Comparison of ENCODE assay signal across 13 cellular contexts in genomic region chr12:10304161-10304574, GRCh38. TPM values are rescaled to one million over a fixed set of nuclear protein-coding genes. Genes with fewer than 3 reads are reported as not detected.
A peak's percentile ranks its signal among the peaks of the same experiment; 100 is the strongest.
DNase-seq lines count a peak whose midpoint lies in the region; ATAC-seq lines count a peak whose summit lies in the region.
"Had no signal": no experiment of that assay in that cellular context is flagged by ENCODE, and none has a peak within 500 bp of the region (broad histone marks: within the 10 kb centered on the region; RNA-seq: fewer than 3 reads in every experiment).

No MANE protein-coding gene starts in this region.

- 62% methylated on average over 2 of the region's 3 CpGs for WGBS in mesenchymal stem cell

- H3K36me3 Mint-ChIP-seq in CD8-positive, alpha-beta memory T cell = peaks cover 0 to 17% (median 0%) of the 10 kb centered on the region in 3 donors
- H3K36me3 Mint-ChIP-seq in activated naive CD8-positive, alpha-beta T cell treated with anti-CD3 and anti-CD28 coated beads, Interleukin-2, amount 10 ng/mL, durations not matched to agents 7 days and 5 days = peaks cover 35% of the 10 kb centered on the region

- no peaks in the 10 kb centered on the region for H3K27me3 Mint-ChIP-seq in CD8-positive, alpha-beta memory T cell
- H3K27me3 Mint-ChIP-seq in activated naive CD8-positive, alpha-beta T cell treated with anti-CD3 and anti-CD28 coated beads, Interleukin-2, amount 10 ng/mL, durations not matched to agents 7 days and 5 days = no peaks in the 10 kb centered on the region

- H2AFZ ChIP-seq in mesenchymal stem cell (ENCODE audit: low read depth, low read length) = no peak overlapping the region

- no peak overlapping the region for H3K4me3 ChIP-seq in CD8-positive, alpha-beta memory T cell (ENCODE audit: low read length)
- no peak overlapping the region for H3K4me3 ChIP-seq in mesenchymal stem cell (ENCODE audit: insufficient read depth in 1 of 2, low read depth in 1 of 2, low read length in 2 of 2)

- no peak overlapping the region for H3K4me2 ChIP-seq in mesenchymal stem cell (ENCODE audit: low read length, poor library complexity, severe bottlenecking)

- no peak overlapping the region for H2BK15ac ChIP-seq in mesenchymal stem cell (ENCODE audit: low read depth, poor library complexity, severe bottlenecking)

- ATAC-seq in HG02852 (IDR thresholded peaks at IDR 0.05; ENCODE audit: unreplicated experiment) (peak; percentile 59), HG03039 (IDR thresholded peaks at IDR 0.05; ENCODE audit: unreplicated experiment) (no peak)
- ATAC-seq in activated naive CD8-positive, alpha-beta T cell treated with anti-CD3 and anti-CD28 coated beads, Interleukin-2, amount 10 ng/mL, durations not matched to agents 7 days and 5 days (ENCODE audit: low read depth) = peak; percentile 83

- no peak overlapping the region for H2BK12ac ChIP-seq in mesenchymal stem cell (ENCODE audit: low read length in 2 of 2)

- no peak overlapping the region for H3K18ac ChIP-seq in mesenchymal stem cell (ENCODE audit: low read depth in 1 of 2, low read length in 2 of 2)

- no peaks in the 10 kb centered on the region for H3K27me3 ChIP-seq in CD8-positive, alpha-beta memory T cell (ENCODE audit: insufficient read depth, low read length, poor library complexity, severe bottlenecking)
- H3K27me3 ChIP-seq in mesenchymal stem cell (ENCODE audit: control insufficient read depth in 1 of 2, insufficient read depth in 1 of 2, low read length in 2 of 2) = no peaks in the 10 kb centered on the region

- no peak overlapping the region for H4K8ac ChIP-seq in mesenchymal stem cell (ENCODE audit: low read length)

- H3K27ac Mint-ChIP-seq in CD8-positive, alpha-beta memory T cell = peak overlapping the region; percentile 22 to 95 (median 56)
- H3K27ac Mint-ChIP-seq in activated naive CD8-positive, alpha-beta T cell treated with anti-CD3 and anti-CD28 coated beads, Interleukin-2, amount 10 ng/mL, durations not matched to agents 7 days and 5 days = peak overlapping the region; percentile 2

- POLR2A ChIA-PET in CD8-positive, alpha-beta memory T cell (lab: Charles Lee) = no interaction called here
- POLR2A ChIA-PET in activated naive CD8-positive, alpha-beta T cell treated with anti-CD3 and anti-CD28 coated beads, Interleukin-2, amount 10 ng/mL, durations not matched to agents 7 days and 5 days (lab: Charles Lee) = interaction anchor here (0.6 to 0.8 kb wide), 2 partner anchors 10 to 59 kb away, joined by 3 read pairs; no protein-coding TSS in a partner anchor

- H2AK5ac ChIP-seq in mesenchymal stem cell (ENCODE audit: low read length, severe bottlenecking) = no peak overlapping the region

- H3K4me1 Mint-ChIP-seq in CD8-positive, alpha-beta memory T cell = peaks cover 61 to 98% (median 88%) of the 10 kb centered on the region in 3 donors
- peaks cover 34% of the 10 kb centered on the region for H3K4me1 Mint-ChIP-seq in activated naive CD8-positive, alpha-beta T cell treated with anti-CD3 and anti-CD28 coated beads, Interleukin-2, amount 10 ng/mL, durations not matched to agents 7 days and 5 days

- no peak overlapping the region for H2BK120ac ChIP-seq in mesenchymal stem cell (ENCODE audit: low read depth, low read length)

- H3K36me3 ChIP-seq in CD8-positive, alpha-beta memory T cell (ENCODE audit: insufficient read depth, low read length) = no peaks in the 10 kb centered on the region
- no peaks in the 10 kb centered on the region for H3K36me3 ChIP-seq in mesenchymal stem cell (ENCODE audit: control insufficient read depth in 1 of 2, insufficient read depth in 2 of 2, low read depth in 1 of 2, low read length in 2 of 2)

- no peak overlapping the region for H3K14ac ChIP-seq in mesenchymal stem cell (ENCODE audit: low read length in 2 of 2)

- peak overlapping the region in 6 of 7 donors; percentile 2 to 80 (median 21) for H3K4me3 Mint-ChIP-seq in CD8-positive, alpha-beta memory T cell
- no peak overlapping the region for H3K4me3 Mint-ChIP-seq in activated naive CD8-positive, alpha-beta T cell treated with anti-CD3 and anti-CD28 coated beads, Interleukin-2, amount 10 ng/mL, durations not matched to agents 7 days and 5 days

- no peak overlapping the region for H3K23ac ChIP-seq in mesenchymal stem cell (ENCODE audit: low read length in 2 of 2)

- H3K4ac ChIP-seq in mesenchymal stem cell (ENCODE audit: low read depth in 1 of 2, low read length in 2 of 2) = no peak overlapping the region

- H3K9ac ChIP-seq in mesenchymal stem cell (ENCODE audit: low read length) = no peak overlapping the region

- H3K9me3 ChIP-seq in CD8-positive, alpha-beta memory T cell (ENCODE audit: low read length) = no peaks in the 10 kb centered on the region
- H3K9me3 ChIP-seq in mesenchymal stem cell (ENCODE audit: control insufficient read depth, low read length) = peaks cover 2% of the 10 kb centered on the region

- DNase-seq in CD8-positive, alpha-beta memory T cell = peak in 2 of 5 donors; percentile 46 to 50
- DNase-seq in activated naive CD8-positive, alpha-beta T cell treated with anti-CD3 and anti-CD28 coated beads, Interleukin-2, amount 10 ng/mL, durations not matched to agents 7 days and 5 days = no peak
- DNase-seq in mesenchymal stem cell = peak; percentile 98
- no peak for DNase-seq in NCI-H446 treated with DMSO at 0.1 percent for 48 hours (lab: John Stamatoyannopoulos, UW)
- DNase-seq in NOMO-1 treated with DMSO at 0.1 percent for 48 hours (lab: John Stamatoyannopoulos, UW; ENCODE audit: unreplicated experiment) = no peak
- no peak for DNase-seq in AML-193 (lab: John Stamatoyannopoulos, UW)
- DNase-seq: activated CD8-positive, alpha-beta memory T cell treated with anti-CD3 and anti-CD28 coated beads for 24 hours; dermis blood vessel endothelial cell; naive thymus-derived CD8-positive, alpha-beta T cell; Right ventricle myocardium superior had no signal

- CTCF ChIA-PET in CD8-positive, alpha-beta memory T cell (lab: Charles Lee) = interaction anchor here (1.0 to 2.0 kb wide), 4 partner anchors 12 to 68 kb away, joined by 3 to 6 read pairs (median 4); no protein-coding TSS in a partner anchor

- H4K91ac ChIP-seq in mesenchymal stem cell (ENCODE audit: low read length) = no peak overlapping the region

- no peak overlapping the region for H2BK5ac ChIP-seq in mesenchymal stem cell (ENCODE audit: low read depth, low read length, poor library complexity, severe bottlenecking)

- H3K9me3 Mint-ChIP-seq in CD8-positive, alpha-beta memory T cell = no peaks in the 10 kb centered on the region
- H3K9me3 Mint-ChIP-seq in activated naive CD8-positive, alpha-beta T cell treated with anti-CD3 and anti-CD28 coated beads, Interleukin-2, amount 10 ng/mL, durations not matched to agents 7 days and 5 days = peaks cover 6% of the 10 kb centered on the region

- no peak overlapping the region for H3K27ac ChIP-seq in CD8-positive, alpha-beta memory T cell (ENCODE audit: low read depth, low read length)
- no peak overlapping the region for H3K27ac ChIP-seq in mesenchymal stem cell (ENCODE audit: low read length, poor library complexity, severe bottlenecking)

- H3K4me1 ChIP-seq in CD8-positive, alpha-beta memory T cell (ENCODE audit: insufficient read depth, low read length) = peaks cover 17% of the 10 kb centered on the region
- no peaks in the 10 kb centered on the region for H3K4me1 ChIP-seq in mesenchymal stem cell (ENCODE audit: control insufficient read depth, insufficient read depth, low read depth, low read length)

- no peaks in the 10 kb centered on the region for H3K79me1 ChIP-seq in mesenchymal stem cell (replicated peaks; ENCODE audit: low read length, poor library complexity, severe bottlenecking)

RNA-seq across cellular contexts. Expression of gene KLRD1, which starts 3.5 kb away (rescaled TPM):
- total RNA-seq in CD8-positive, alpha-beta memory T cell = 10 to 100 TPM; 65.4 to 70.1 TPM
- 177 TPM for polyA plus RNA-seq in CD8-positive, alpha-beta memory T cell
- total RNA-seq in activated naive CD8-positive, alpha-beta T cell treated with anti-CD3 and anti-CD28 coated beads, Interleukin-2, amount 10 ng/mL, durations not matched to agents 7 days and 5 days = 10 to 100 TPM; 19.8 to 30.6 TPM
- polyA plus RNA-seq in mesenchymal stem cell (2013, experiment 1 of 2) = 0.01 TPM
- polyA plus RNA-seq in mesenchymal stem cell (2013, experiment 2 of 2) = 0.03 TPM
- total RNA-seq: HT-29 had no signal
